8 cellular contexts compared by ENCODE assay signal in the genomic region with DNA sequence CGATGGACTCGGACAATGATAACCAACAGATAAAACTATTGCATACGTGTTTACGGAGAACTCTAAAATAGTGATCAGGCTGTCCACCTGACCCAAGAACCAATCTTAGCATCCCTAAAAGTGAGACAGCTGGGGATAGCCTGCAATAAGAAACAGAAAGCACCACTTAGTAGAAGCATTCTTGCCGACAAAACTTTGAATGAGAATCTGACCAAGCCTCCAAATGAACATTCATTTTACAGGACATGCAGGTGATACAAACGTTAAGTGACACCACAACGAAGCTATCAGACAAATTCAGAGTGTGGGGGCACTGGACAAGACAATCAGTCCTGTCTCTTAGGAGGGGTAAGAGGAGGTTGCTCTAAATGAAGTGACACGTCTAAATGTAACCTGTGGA. TPM values are rescaled to one million over a fixed set of nuclear protein-coding genes. Genes with fewer than 3 reads are reported as not detected.
A peak's percentile ranks its signal among the peaks of the same experiment; 100 is the strongest.
DNase-seq lines count a peak whose midpoint lies in the region; TF ChIP-seq lines count a peak whose summit lies in the region.

No MANE protein-coding gene starts in this region.

- peaks cover 3% of the 10 kb centered on the region for H3K4me1 ChIP-seq in fibroblast of lung (ENCODE audit: control insufficient read depth, extremely low read depth, insufficient read depth, low read length)

- H3K9me3 ChIP-seq in SK-N-MC (ENCODE audit: low read depth, low read length) (no peaks in the 10 kb centered on the region), fibroblast of lung (ENCODE audit: control insufficient read depth, insufficient read depth, low read depth, low read length) (no peaks in the 10 kb centered on the region)

- peaks cover 19% of the 10 kb centered on the region for H3K79me2 ChIP-seq in fibroblast of lung (ENCODE audit: control insufficient read depth, insufficient read depth, low read length)

- H3K4me3 ChIP-seq in H7 (ENCODE audit: insufficient read depth, low read depth, low read length), result peak overlapping the region; percentile 93
- peak overlapping the region; percentile 95 for H3K4me3 ChIP-seq in SK-N-MC
- H3K4me3 ChIP-seq in fibroblast of lung (replicated peaks in 1 of 4; ENCODE audit: control extremely low read depth in 1 of 4, insufficient read depth in 1 of 4, low read depth in 3 of 4, low read length in 4 of 4), result peak overlapping the region; percentile 76 to 92 (median 80)
- H3K4me3 ChIP-seq in skeletal muscle cell (ENCODE audit: low read depth, low read length), result peak overlapping the region; percentile 95

- no peaks in the 10 kb centered on the region for H3K27me3 ChIP-seq in H7 (ENCODE audit: control insufficient read depth, insufficient read depth, low read length)
- H3K27me3 ChIP-seq in fibroblast of lung (ENCODE audit: control insufficient read depth, insufficient read depth, low read length), result no peaks in the 10 kb centered on the region

- H2AFZ ChIP-seq in fibroblast of lung (ENCODE audit: low read length), result no peak overlapping the region

- H3K9ac ChIP-seq in SK-N-MC (ENCODE audit: insufficient read length) (peak overlapping the region; percentile 91), fibroblast of lung (ENCODE audit: insufficient read depth, low read length) (peak overlapping the region; percentile 97)

- H3K4me2 ChIP-seq in fibroblast of lung (ENCODE audit: extremely low read depth, insufficient read depth, low read length), result peak overlapping the region; percentile 67

- DNase-seq in H7 (no peak), SK-N-MC (ENCODE audit: low read depth, low spot score) (no peak), fibroblast of lung (ENCODE audit: low read depth in 2 of 2) (no peak), skeletal muscle cell (ENCODE audit: low read depth) (no peak), cerebellum (ENCODE audit: low spot score) (no peak), OCI-M2 (lab: John Stamatoyannopoulos, UW; ENCODE audit: unreplicated experiment) (no peak), SHP77 treated with DMSO at 0.1 percent for 48 hours (lab: John Stamatoyannopoulos, UW) (no peak), D341Med (ENCODE audit: low spot score) (no peak)

- TF ChIP-seq CTCF in fibroblast of lung (conservative IDR thresholded peaks at IDR 0.05 in 1 of 2, IDR thresholded peaks at IDR 0.05 in 1 of 2; ENCODE audit: low read depth in 1 of 2, low read length in 2 of 2), result no peak

- no peak overlapping the region for H3K27ac ChIP-seq in SK-N-MC
- H3K27ac ChIP-seq in fibroblast of lung (ENCODE audit: insufficient read depth, low read length), result peak overlapping the region; percentile 82

- no peaks in the 10 kb centered on the region; the same call in 1 of the 2 replicates for H3K36me3 ChIP-seq in H7 (replicated peaks; ENCODE audit: control insufficient read depth, insufficient read depth, low read length)
- H3K36me3 ChIP-seq in SK-N-MC (ENCODE audit: insufficient read depth, low read length), result peaks cover 32% of the 10 kb centered on the region
- H3K36me3 ChIP-seq in fibroblast of lung (ENCODE audit: control insufficient read depth, insufficient read depth, low read length), result no peaks in the 10 kb centered on the region

- no peaks in the 10 kb centered on the region for H4K20me1 ChIP-seq in fibroblast of lung (ENCODE audit: control insufficient read depth, extremely low read depth, insufficient read depth, low read length)

RNA-seq across cellular contexts. Expression of gene PSMG1, which starts 1.2 kb away (rescaled TPM):
- 74.1 and 88.8 TPM in 2 replicates for total RNA-seq in H7 (2014; rRNA removed; shearing (Covaris generic))
- 53.4 and 55.5 TPM in 2 replicates for total RNA-seq in fibroblast of lung
- polyA plus RNA-seq in fibroblast of lung, result 62.3 and 69.5 TPM in 2 replicates
- polyA plus RNA-seq in fibroblast of lung (2012), result 56.9 and 67.9 TPM in 2 replicates
- polyA minus RNA-seq in fibroblast of lung (ENCODE audit: low replicate concordance), result 1.3 and 4.5 TPM in 2 replicates
- total RNA-seq in cerebellum, result 24.9 TPM
